In the genomic region with DNA sequence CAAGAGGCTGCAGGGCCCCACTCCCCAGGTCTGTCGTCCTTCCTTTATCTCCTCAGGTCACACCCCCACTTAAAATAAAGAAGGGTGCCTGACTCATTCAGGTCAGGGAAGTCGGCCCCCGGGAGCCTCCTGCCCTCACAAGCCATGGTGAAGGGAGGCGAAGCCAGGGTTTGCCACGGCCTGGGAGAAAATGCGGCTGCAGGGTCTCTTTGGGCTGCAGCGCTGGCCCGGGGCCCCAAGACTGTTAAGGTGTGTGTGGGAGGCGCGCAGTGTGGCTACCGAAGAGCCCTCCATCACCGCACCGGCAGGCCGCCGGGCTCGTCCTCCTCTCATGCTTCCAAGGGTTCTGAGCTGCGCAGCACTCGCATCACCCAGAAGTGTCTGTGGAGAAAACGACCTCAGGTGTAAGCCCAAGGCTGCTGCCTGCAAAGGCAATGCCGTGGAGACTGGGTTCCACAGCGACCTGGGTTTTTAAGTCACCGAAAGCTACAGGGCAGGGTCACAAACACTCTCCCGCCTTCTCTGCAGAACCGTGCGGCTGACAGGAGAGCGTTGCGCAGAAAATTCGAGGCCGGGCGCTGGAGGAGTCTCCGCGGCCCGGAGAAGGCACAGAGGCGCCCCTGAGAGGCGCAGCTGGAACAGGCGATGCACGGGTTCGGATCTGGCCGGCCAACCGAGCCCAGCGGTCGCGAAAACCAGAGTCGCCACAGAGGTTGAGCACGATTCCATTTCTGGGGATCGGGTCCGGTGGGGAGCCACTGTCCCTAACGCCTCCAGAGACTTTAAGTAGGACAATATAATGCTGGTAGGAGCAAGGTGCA, we compare ENCODE assay signal across 1 cellular context.
TF ChIP-seq lines count a peak whose summit lies in the region.

No MANE protein-coding gene starts in this region.

TF ChIP-seq in HepG2, 621 proteins besides CTCF, POLR2A, EP300 and RAD21:
- no peak for TF ChIP-seq ZNF260 (CRISPR knock-in tag; IDR thresholded peaks at IDR 0.05; ENCODE audit: borderline replicate concordance, low read depth)
- no peak for TF ChIP-seq TGIF2 (CRISPR knock-in tag; IDR thresholded peaks at IDR 0.05)
- no peak for TF ChIP-seq ZNF790 (CRISPR knock-in tag; IDR thresholded peaks at IDR 0.05; ENCODE audit: borderline replicate concordance)
- no peak for TF ChIP-seq SOX5 (CRISPR knock-in tag; IDR thresholded peaks at IDR 0.05; ENCODE audit: borderline replicate concordance)
- no peak for TF ChIP-seq ZNF775 (CRISPR knock-in tag; IDR thresholded peaks at IDR 0.05; ENCODE audit: borderline replicate concordance)
- TF ChIP-seq MBD4 (IDR thresholded peaks at IDR 0.05; ENCODE audit: borderline replicate concordance, low read length): no peak
- TF ChIP-seq ZNF704 (CRISPR knock-in tag; IDR thresholded peaks at IDR 0.05; ENCODE audit: borderline replicate concordance): no peak
- no peak for TF ChIP-seq ZMYM4 (CRISPR knock-in tag; IDR thresholded peaks at IDR 0.05)
- no peak for TF ChIP-seq SP1 (IDR thresholded peaks at IDR 0.05)
- no peak for TF ChIP-seq SP1 (CRISPR knock-in tag; IDR thresholded peaks at IDR 0.05)
- TF ChIP-seq, protein P1, sequence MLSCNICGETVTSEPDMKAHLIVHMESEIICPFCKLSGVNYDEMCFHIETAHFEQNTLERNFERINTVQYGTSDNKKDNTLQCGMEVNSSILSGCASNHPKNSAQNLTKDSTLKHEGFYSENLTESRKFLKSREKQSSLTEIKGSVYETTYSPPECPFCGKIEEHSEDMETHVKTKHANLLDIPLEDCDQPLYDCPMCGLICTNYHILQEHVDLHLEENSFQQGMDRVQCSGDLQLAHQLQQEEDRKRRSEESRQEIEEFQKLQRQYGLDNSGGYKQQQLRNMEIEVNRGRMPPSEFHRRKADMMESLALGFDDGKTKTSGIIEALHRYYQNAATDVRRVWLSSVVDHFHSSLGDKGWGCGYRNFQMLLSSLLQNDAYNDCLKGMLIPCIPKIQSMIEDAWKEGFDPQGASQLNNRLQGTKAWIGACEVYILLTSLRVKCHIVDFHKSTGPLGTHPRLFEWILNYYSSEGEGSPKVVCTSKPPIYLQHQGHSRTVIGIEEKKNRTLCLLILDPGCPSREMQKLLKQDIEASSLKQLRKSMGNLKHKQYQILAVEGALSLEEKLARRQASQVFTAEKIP (CRISPR knock-in tag; IDR thresholded peaks at IDR 0.05; ENCODE audit: borderline replicate concordance): no peak
- no peak for TF ChIP-seq PHB2 (IDR thresholded peaks at IDR 0.05; ENCODE audit: partially characterized antibody)
- TF ChIP-seq, protein P2, sequence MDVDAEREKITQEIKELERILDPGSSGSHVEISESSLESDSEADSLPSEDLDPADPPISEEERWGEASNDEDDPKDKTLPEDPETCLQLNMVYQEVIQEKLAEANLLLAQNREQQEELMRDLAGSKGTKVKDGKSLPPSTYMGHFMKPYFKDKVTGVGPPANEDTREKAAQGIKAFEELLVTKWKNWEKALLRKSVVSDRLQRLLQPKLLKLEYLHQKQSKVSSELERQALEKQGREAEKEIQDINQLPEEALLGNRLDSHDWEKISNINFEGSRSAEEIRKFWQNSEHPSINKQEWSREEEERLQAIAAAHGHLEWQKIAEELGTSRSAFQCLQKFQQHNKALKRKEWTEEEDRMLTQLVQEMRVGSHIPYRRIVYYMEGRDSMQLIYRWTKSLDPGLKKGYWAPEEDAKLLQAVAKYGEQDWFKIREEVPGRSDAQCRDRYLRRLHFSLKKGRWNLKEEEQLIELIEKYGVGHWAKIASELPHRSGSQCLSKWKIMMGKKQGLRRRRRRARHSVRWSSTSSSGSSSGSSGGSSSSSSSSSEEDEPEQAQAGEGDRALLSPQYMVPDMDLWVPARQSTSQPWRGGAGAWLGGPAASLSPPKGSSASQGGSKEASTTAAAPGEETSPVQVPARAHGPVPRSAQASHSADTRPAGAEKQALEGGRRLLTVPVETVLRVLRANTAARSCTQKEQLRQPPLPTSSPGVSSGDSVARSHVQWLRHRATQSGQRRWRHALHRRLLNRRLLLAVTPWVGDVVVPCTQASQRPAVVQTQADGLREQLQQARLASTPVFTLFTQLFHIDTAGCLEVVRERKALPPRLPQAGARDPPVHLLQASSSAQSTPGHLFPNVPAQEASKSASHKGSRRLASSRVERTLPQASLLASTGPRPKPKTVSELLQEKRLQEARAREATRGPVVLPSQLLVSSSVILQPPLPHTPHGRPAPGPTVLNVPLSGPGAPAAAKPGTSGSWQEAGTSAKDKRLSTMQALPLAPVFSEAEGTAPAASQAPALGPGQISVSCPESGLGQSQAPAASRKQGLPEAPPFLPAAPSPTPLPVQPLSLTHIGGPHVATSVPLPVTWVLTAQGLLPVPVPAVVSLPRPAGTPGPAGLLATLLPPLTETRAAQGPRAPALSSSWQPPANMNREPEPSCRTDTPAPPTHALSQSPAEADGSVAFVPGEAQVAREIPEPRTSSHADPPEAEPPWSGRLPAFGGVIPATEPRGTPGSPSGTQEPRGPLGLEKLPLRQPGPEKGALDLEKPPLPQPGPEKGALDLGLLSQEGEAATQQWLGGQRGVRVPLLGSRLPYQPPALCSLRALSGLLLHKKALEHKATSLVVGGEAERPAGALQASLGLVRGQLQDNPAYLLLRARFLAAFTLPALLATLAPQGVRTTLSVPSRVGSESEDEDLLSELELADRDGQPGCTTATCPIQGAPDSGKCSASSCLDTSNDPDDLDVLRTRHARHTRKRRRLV (CRISPR knock-in tag; IDR thresholded peaks at IDR 0.05): no peak
- no peak for TF ChIP-seq HDAC1 (CRISPR knock-in tag; IDR thresholded peaks at IDR 0.05)
- TF ChIP-seq ZNF550 (CRISPR knock-in tag; IDR thresholded peaks at IDR 0.05; ENCODE audit: borderline replicate concordance): no peak
- TF ChIP-seq, protein P3, sequence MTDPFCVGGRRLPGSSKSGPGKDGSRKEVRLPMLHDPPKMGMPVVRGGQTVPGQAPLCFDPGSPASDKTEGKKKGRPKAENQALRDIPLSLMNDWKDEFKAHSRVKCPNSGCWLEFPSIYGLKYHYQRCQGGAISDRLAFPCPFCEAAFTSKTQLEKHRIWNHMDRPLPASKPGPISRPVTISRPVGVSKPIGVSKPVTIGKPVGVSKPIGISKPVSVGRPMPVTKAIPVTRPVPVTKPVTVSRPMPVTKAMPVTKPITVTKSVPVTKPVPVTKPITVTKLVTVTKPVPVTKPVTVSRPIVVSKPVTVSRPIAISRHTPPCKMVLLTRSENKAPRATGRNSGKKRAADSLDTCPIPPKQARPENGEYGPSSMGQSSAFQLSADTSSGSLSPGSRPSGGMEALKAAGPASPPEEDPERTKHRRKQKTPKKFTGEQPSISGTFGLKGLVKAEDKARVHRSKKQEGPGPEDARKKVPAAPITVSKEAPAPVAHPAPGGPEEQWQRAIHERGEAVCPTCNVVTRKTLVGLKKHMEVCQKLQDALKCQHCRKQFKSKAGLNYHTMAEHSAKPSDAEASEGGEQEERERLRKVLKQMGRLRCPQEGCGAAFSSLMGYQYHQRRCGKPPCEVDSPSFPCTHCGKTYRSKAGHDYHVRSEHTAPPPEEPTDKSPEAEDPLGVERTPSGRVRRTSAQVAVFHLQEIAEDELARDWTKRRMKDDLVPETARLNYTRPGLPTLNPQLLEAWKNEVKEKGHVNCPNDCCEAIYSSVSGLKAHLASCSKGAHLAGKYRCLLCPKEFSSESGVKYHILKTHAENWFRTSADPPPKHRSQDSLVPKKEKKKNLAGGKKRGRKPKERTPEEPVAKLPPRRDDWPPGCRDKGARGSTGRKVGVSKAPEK (CRISPR knock-in tag; IDR thresholded peaks at IDR 0.05; ENCODE audit: borderline replicate concordance): no peak
- TF ChIP-seq RCOR2 (CRISPR knock-in tag; IDR thresholded peaks at IDR 0.05): no peak
- no peak for TF ChIP-seq REST (IDR thresholded peaks at IDR 0.05; ENCODE audit: borderline replicate concordance in 1 of 2, low read depth in 1 of 2, low read length in 2 of 2)
- no peak for TF ChIP-seq SUZ12 (IDR thresholded peaks at IDR 0.05; ENCODE audit: low read depth, low read length)
